Comparison of ENCODE assay signal across 15 cellular contexts in genomic region chr6:130296854-130297253, GRCh38.
DNase-seq lines count a peak whose midpoint lies in the region; ATAC-seq and TF ChIP-seq lines count a peak whose summit lies in the region.
"Had no signal": no experiment of that assay in that cellular context is flagged by ENCODE, and none has a peak within 500 bp of the region (broad histone marks: within the 10 kb centered on the region; RNA-seq: fewer than 3 reads in every experiment).

No MANE protein-coding gene starts in this region.

- H3K36me3 ChIP-seq in PC-3 (ENCODE audit: low read depth, low read length): no peaks in the 10 kb centered on the region

- H3K4me1 ChIP-seq in PC-3 (ENCODE audit: insufficient read depth, low read length): no peaks in the 10 kb centered on the region
- H3K4me1 ChIP-seq: testis had no signal

- no peaks in the 10 kb centered on the region for H3K79me2 ChIP-seq in PC-3 (ENCODE audit: low read length)

- no peak overlapping the region for H3K4me3 ChIP-seq in AG04450 (ENCODE audit: low read depth, low read length)
- H3K4me3 ChIP-seq in PC-3 (ENCODE audit: low read length): no peak overlapping the region
- H3K4me3 ChIP-seq in epithelial cell of proximal tubule (ENCODE audit: low read depth, low read length): no peak overlapping the region
- H3K4me3 ChIP-seq: testis had no signal

- H3K4me2 ChIP-seq in PC-3 (ENCODE audit: low read length): no peak overlapping the region

- intact Hi-C loops in PC-3 (cut with micrococcal nuclease): loop anchor here (10.0 kb wide), 1 partner anchor 548 kb away; no protein-coding TSS in a partner anchor

- no peak overlapping the region for H3K9ac ChIP-seq in PC-3 (ENCODE audit: low read length)

- H4K20me1 ChIP-seq in PC-3 (ENCODE audit: low read length): no peaks in the 10 kb centered on the region

- DNase-seq in AG04450 (ENCODE audit: low read depth, low spot score) (no peak), GM13977 (ENCODE audit: low spot score) (no peak), PC-3 (peak; percentile 34), epithelial cell of proximal tubule (ENCODE audit: low read depth) (no peak), KBM-7 (no peak)
- DNase-seq in stimulated activated naive CD4-positive, alpha-beta T cell (lab: John Stamatoyannopoulos, UW): no peak
- DNase-seq: activated naive CD4-positive, alpha-beta T cell; aorta; effector memory CD4-positive, alpha-beta T cell; H7; NCI-H1694; NCI-H226; right cardiac atrium; testis had no signal

- POLR2A ChIA-PET in AG04450 (lab: Yijun Ruan, JAX) (no interaction called here), PC-3 (lab: Charles Lee; ENCODE audit: unreplicated experiment) (no interaction called here)

- H3K27me3 ChIP-seq in AG04450 (ENCODE audit: control insufficient read depth, insufficient read depth, low read length): no peaks in the 10 kb centered on the region
- no peaks in the 10 kb centered on the region for H3K27me3 ChIP-seq in PC-3 (ENCODE audit: low read length)
- H3K27me3 ChIP-seq: testis had no signal

- BruUV-seq in PC-3 (replicated peaks; lab: Mats Ljungman, UMichigan): no TSS peak

- CTCF ChIA-PET in AG04450 (lab: Charles Lee) (interaction anchor here (1.0 to 3.0 kb wide), 2 partner anchors 16 to 401 kb away, joined by 3 to 14 read pairs; no protein-coding TSS in a partner anchor), PC-3 (lab: Charles Lee) (interaction anchor here (0.5 kb wide), 1 partner anchor 14 kb away, joined by 3 read pairs; no protein-coding TSS in a partner anchor)

- in situ Hi-C loops in GM13977 (cut with MboI; ENCODE audit: low pct_unique_long_range_greater_than_20kb, low sequenced_read_pairs, unreplicated experiment): no loop called here
- in situ Hi-C loops in KBM-7 (cut with MboI; ENCODE audit: low pct_unique_long_range_greater_than_20kb, low sequenced_read_pairs): no loop called here

- ATAC-seq in PC-3 (no peak), GM21423 (IDR thresholded peaks at IDR 0.05; ENCODE audit: unreplicated experiment) (no peak)
- ATAC-seq: right cardiac atrium had no signal

- H3K9me3 ChIP-seq in AG04450 (ENCODE audit: control insufficient read depth, insufficient read depth, low read length): no peaks in the 10 kb centered on the region
- H3K9me3 ChIP-seq in PC-3 (ENCODE audit: low read length): no peaks in the 10 kb centered on the region
- H3K9me3 ChIP-seq: testis had no signal

- H3K9me2 ChIP-seq in PC-3 (replicated peaks; ENCODE audit: low read length): no peaks in the 10 kb centered on the region

- H3K27ac ChIP-seq in AG04450 (ENCODE audit: low read depth, low read length): no peak overlapping the region
- H3K27ac ChIP-seq in PC-3 (ENCODE audit: low read length): no peak overlapping the region
- H3K27ac ChIP-seq: testis had no signal

- H2AFZ ChIP-seq in PC-3 (ENCODE audit: low read length): no peak overlapping the region

- no peaks in the 10 kb centered on the region for H3F3A ChIP-seq in PC-3 (ENCODE audit: low read length, unreplicated experiment)

- TF ChIP-seq CTCF in AG04450 (IDR thresholded peaks at IDR 0.05; ENCODE audit: low read depth, low read length) (0 out of 2 replicates have a peak, but pooled peaks have one; percentile 3), GM13977 (IDR thresholded peaks at IDR 0.05; ENCODE audit: extremely low read depth, insufficient read depth, missing control alignments) (peak; percentile 2), PC-3 (conservative IDR thresholded peaks at IDR 0.05; ENCODE audit: low read depth, low read length) (peak; percentile 42), epithelial cell of proximal tubule (conservative IDR thresholded peaks at IDR 0.05; ENCODE audit: low read depth, low read length) (peak; percentile 32)
